1 cellular context compared by ENCODE assay signal in genomic region chr14:74425525-74426201, GRCh38.
A peak's percentile ranks its signal among the peaks of the same experiment; 100 is the strongest.
TF ChIP-seq lines count a peak whose summit lies in the region.

No MANE protein-coding gene starts in this region.

TF ChIP-seq in WTC11, 78 proteins besides CTCF, POLR2A, EP300 and RAD21 (continued from another document):
- TF ChIP-seq, protein P1, sequence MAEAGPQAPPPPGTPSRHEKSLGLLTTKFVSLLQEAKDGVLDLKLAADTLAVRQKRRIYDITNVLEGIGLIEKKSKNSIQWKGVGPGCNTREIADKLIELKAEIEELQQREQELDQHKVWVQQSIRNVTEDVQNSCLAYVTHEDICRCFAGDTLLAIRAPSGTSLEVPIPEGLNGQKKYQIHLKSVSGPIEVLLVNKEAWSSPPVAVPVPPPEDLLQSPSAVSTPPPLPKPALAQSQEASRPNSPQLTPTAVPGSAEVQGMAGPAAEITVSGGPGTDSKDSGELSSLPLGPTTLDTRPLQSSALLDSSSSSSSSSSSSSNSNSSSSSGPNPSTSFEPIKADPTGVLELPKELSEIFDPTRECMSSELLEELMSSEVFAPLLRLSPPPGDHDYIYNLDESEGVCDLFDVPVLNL (CRISPR knock-in tag; IDR thresholded peaks at IDR 0.05; ENCODE audit: borderline replicate concordance, low read depth), result peak; percentile 71; the same call in 1 of the 2 replicates
- TF ChIP-seq, protein P2, sequence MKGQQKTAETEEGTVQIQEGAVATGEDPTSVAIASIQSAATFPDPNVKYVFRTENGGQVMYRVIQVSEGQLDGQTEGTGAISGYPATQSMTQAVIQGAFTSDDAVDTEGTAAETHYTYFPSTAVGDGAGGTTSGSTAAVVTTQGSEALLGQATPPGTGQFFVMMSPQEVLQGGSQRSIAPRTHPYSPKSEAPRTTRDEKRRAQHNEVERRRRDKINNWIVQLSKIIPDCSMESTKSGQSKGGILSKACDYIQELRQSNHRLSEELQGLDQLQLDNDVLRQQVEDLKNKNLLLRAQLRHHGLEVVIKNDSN (CRISPR knock-in tag; IDR thresholded peaks at IDR 0.05), result 0 out of 2 replicates have a peak, but pooled peaks have one; percentile 49
- TF ChIP-seq NR3C1 (CRISPR knock-in tag; conservative IDR thresholded peaks at IDR 0.05; ENCODE audit: low read depth), result 0 out of 2 replicates have a peak, but pooled peaks have one; percentile 54
- peak; percentile 85; the same call in 1 of the 2 replicates for TF ChIP-seq TEAD1 (CRISPR knock-in tag; IDR thresholded peaks at IDR 0.05)
- TF ChIP-seq JUN (CRISPR knock-in tag; IDR thresholded peaks at IDR 0.05), result peak; percentile 85; the same call in 1 of the 2 replicates
- TF ChIP-seq, protein P3, sequence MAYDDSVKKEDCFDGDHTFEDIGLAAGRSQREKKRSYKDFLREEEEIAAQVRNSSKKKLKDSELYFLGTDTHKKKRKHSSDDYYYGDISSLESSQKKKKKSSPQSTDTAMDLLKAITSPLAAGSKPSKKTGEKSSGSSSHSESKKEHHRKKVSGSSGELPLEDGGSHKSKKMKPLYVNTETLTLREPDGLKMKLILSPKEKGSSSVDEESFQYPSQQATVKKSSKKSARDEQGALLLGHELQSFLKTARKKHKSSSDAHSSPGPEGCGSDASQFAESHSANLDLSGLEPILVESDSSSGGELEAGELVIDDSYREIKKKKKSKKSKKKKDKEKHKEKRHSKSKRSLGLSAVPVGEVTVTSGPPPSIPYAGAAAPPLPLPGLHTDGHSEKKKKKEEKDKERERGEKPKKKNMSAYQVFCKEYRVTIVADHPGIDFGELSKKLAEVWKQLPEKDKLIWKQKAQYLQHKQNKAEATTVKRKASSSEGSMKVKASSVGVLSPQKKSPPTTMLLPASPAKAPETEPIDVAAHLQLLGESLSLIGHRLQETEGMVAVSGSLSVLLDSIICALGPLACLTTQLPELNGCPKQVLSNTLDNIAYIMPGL (CRISPR knock-in tag; IDR thresholded peaks at IDR 0.05), result 0 out of 2 replicates have a peak, but pooled peaks have one; percentile 44
- TF ChIP-seq ETV6 (CRISPR knock-in tag; IDR thresholded peaks at IDR 0.05), result peak; percentile 82; the same call in 1 of the 2 replicates
- peak; percentile 85; the same call in 1 of the 2 replicates for TF ChIP-seq TP53 (CRISPR knock-in tag; IDR thresholded peaks at IDR 0.05)
- TF ChIP-seq ZNF219 (CRISPR knock-in tag; IDR thresholded peaks at IDR 0.05; ENCODE audit: borderline replicate concordance), result peak; percentile 84; the same call in 1 of the 2 replicates
- TF ChIP-seq FOXP1 (CRISPR knock-in tag; IDR thresholded peaks at IDR 0.05; ENCODE audit: borderline replicate concordance), result peak; percentile 75; the same call in 1 of the 2 replicates
- 0 out of 2 replicates have a peak, but pooled peaks have one; percentile 9 for TF ChIP-seq USF2 (CRISPR knock-in tag; IDR thresholded peaks at IDR 0.05)
- 0 out of 2 replicates have a peak, but pooled peaks have one; percentile 12 for TF ChIP-seq NR2C2 (CRISPR knock-in tag; IDR thresholded peaks at IDR 0.05)
- peak; percentile 56; the same call in 1 of the 2 replicates for TF ChIP-seq MYBL2 (CRISPR knock-in tag; IDR thresholded peaks at IDR 0.05)
- TF ChIP-seq ATF1 (CRISPR knock-in tag; IDR thresholded peaks at IDR 0.05), result no peak
- TF ChIP-seq ZNF232 (CRISPR knock-in tag; IDR thresholded peaks at IDR 0.05), result peak; percentile 59; the same call in 1 of the 2 replicates
- TF ChIP-seq, protein P4, sequence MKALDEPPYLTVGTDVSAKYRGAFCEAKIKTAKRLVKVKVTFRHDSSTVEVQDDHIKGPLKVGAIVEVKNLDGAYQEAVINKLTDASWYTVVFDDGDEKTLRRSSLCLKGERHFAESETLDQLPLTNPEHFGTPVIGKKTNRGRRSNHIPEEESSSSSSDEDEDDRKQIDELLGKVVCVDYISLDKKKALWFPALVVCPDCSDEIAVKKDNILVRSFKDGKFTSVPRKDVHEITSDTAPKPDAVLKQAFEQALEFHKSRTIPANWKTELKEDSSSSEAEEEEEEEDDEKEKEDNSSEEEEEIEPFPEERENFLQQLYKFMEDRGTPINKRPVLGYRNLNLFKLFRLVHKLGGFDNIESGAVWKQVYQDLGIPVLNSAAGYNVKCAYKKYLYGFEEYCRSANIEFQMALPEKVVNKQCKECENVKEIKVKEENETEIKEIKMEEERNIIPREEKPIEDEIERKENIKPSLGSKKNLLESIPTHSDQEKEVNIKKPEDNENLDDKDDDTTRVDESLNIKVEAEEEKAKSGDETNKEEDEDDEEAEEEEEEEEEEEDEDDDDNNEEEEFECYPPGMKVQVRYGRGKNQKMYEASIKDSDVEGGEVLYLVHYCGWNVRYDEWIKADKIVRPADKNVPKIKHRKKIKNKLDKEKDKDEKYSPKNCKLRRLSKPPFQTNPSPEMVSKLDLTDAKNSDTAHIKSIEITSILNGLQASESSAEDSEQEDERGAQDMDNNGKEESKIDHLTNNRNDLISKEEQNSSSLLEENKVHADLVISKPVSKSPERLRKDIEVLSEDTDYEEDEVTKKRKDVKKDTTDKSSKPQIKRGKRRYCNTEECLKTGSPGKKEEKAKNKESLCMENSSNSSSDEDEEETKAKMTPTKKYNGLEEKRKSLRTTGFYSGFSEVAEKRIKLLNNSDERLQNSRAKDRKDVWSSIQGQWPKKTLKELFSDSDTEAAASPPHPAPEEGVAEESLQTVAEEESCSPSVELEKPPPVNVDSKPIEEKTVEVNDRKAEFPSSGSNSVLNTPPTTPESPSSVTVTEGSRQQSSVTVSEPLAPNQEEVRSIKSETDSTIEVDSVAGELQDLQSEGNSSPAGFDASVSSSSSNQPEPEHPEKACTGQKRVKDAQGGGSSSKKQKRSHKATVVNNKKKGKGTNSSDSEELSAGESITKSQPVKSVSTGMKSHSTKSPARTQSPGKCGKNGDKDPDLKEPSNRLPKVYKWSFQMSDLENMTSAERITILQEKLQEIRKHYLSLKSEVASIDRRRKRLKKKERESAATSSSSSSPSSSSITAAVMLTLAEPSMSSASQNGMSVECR (CRISPR knock-in tag; IDR thresholded peaks at IDR 0.05; ENCODE audit: borderline replicate concordance), result 0 out of 2 replicates have a peak, but pooled peaks have one; percentile 79
- TF ChIP-seq ELF4 (CRISPR knock-in tag; IDR thresholded peaks at IDR 0.05; ENCODE audit: low read depth), result no peak
- TF ChIP-seq TCF7 (CRISPR knock-in tag; IDR thresholded peaks at IDR 0.05; ENCODE audit: low read depth), result peak; percentile 78; the same call in 1 of the 2 replicates
- TF ChIP-seq SP1 (CRISPR knock-in tag; conservative IDR thresholded peaks at IDR 0.05), result peak; percentile 40; the same call in 1 of the 2 replicates
